Comparison of ENCODE assay signal across 15 cellular contexts in the genomic region with DNA sequence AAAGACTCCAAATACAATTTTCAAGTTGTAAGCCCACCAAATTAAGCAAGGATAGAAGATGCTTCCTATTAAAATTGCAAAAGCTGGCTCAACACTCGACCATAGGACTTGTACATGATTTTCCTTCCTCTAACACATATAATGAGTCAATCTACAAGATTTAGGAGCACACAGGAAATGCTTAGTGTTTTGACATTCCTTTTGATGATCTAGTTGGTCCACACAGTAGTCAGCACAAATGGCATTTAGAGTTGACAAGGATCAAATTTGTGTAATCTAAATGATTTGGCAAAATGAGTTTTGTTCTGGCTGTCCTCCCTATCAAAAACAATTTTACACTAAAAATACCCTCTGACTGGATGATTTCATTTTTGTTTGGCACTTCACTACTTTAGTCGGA.
A peak's percentile ranks its signal among the peaks of the same experiment; 100 is the strongest.
DNase-seq lines count a peak whose midpoint lies in the region; ATAC-seq and TF ChIP-seq lines count a peak whose summit lies in the region.
"Had no signal": no experiment of that assay in that cellular context is flagged by ENCODE, and none has a peak within 500 bp of the region (broad histone marks: within the 10 kb centered on the region; RNA-seq: fewer than 3 reads in every experiment).

No MANE protein-coding gene starts in this region.

- H3K4me1 ChIP-seq in ACC112 (ENCODE audit: control insufficient read depth, insufficient read depth, low read length, unreplicated experiment) (peaks cover 14% of the 10 kb centered on the region), GM23338 (ENCODE audit: insufficient read depth) (no peaks in the 10 kb centered on the region), ovary (ENCODE audit: insufficient read depth) (no peaks in the 10 kb centered on the region)
- H3K4me1 ChIP-seq: parathyroid adenoma, upper lobe of right lung had no signal

- H3K36me3 Mint-ChIP-seq in activated naive CD4-positive, alpha-beta T cell treated with anti-CD3 and anti-CD28 coated beads for 36 hours (ENCODE audit: low read depth), result no peaks in the 10 kb centered on the region
- H3K36me3 Mint-ChIP-seq in GM23338 (ENCODE audit: low read depth), result no peaks in the 10 kb centered on the region

- no peaks in the 10 kb centered on the region for H3K9me3 Mint-ChIP-seq in activated naive CD4-positive, alpha-beta T cell treated with anti-CD3 and anti-CD28 coated beads for 36 hours
- H3K9me3 Mint-ChIP-seq in GM23338, result no peaks in the 10 kb centered on the region

- H4K20me1 ChIP-seq in GM23338 (replicated peaks; ENCODE audit: insufficient read depth), result no peaks in the 10 kb centered on the region

- TF ChIP-seq CTCF in GM23338 (conservative IDR thresholded peaks at IDR 0.05; ENCODE audit: low read depth in 2 of 2), result no peak
- no peak for TF ChIP-seq CTCF in GM13977 (IDR thresholded peaks at IDR 0.05; ENCODE audit: extremely low read depth, insufficient read depth, missing control alignments)
- TF ChIP-seq CTCF in ovary (IDR thresholded peaks at IDR 0.05), result no peak

- intact Hi-C loops in activated naive CD4-positive, alpha-beta T cell treated with anti-CD3 and anti-CD28 coated beads for 36 hours (cut with micrococcal nuclease), result no loop called here
- intact Hi-C loops in ovary (cut with DNase I), result no loop called here

- CTCF ChIA-PET in activated naive CD4-positive, alpha-beta T cell treated with anti-CD3 and anti-CD28 coated beads for 36 hours (lab: Charles Lee), result no interaction called here

- H3K36me3 ChIP-seq in ACC112 (ENCODE audit: insufficient read depth, low read length) (peaks cover 9% of the 10 kb centered on the region), GM23338 (ENCODE audit: insufficient read depth) (no peaks in the 10 kb centered on the region), ovary (no peaks in the 10 kb centered on the region)
- H3K36me3 ChIP-seq: upper lobe of right lung had no signal

- 63 to 74% (median 73%) methylated on average over 2 of the region's 2 CpGs for WGBS in ovary, 3 donors

- H3K9me3 ChIP-seq in ovary, result no peaks in the 10 kb centered on the region
- H3K9me3 ChIP-seq: upper lobe of right lung had no signal

- H3K27ac ChIP-seq in ACC112 (ENCODE audit: low read depth, low read length) (peak overlapping the region; percentile 57), GM23338 (ENCODE audit: low read depth) (no peak overlapping the region), ovary (no peak overlapping the region)
- H3K27ac ChIP-seq: KMS-11, parathyroid adenoma, upper lobe of right lung had no signal

- DNase-seq in HPDE6-E6E7 (ENCODE audit: extremely low spot score), result peak; percentile 2
- peak; percentile 28 for DNase-seq in astrocyte of the hippocampus (ENCODE audit: low read depth, low spot score)
- peak; percentile 9 for DNase-seq in glomerular visceral epithelial cell (ENCODE audit: extremely low spot score)
- DNase-seq in activated naive CD4-positive, alpha-beta T cell treated with anti-CD3 and anti-CD28 coated beads for 36 hours, result no peak
- no peak for DNase-seq in GM23338 (ENCODE audit: low spot score)
- no peak for DNase-seq in GM13977 (ENCODE audit: low spot score)
- no peak for DNase-seq in ovary
- DNase-seq: activated T-cell treated with anti-CD3 and anti-CD28 coated beads, Interleukin-2, amount 50 U/mL, for 1 hour; NCI-H187 treated with DMSO at 0.1 percent for 48 hours; stimulated activated CD4-positive, alpha-beta T cell treated with anti-CD3 and anti-CD28 coated beads, Interleukin-1b, Interleukin-23, amount 100 ng/mL, for 48 hours; upper lobe of right lung had no signal

- H2AFZ ChIP-seq in ACC112 (ENCODE audit: low read length, unreplicated experiment) (peak overlapping the region; percentile 47), GM23338 (no peak overlapping the region)
- H2AFZ ChIP-seq: parathyroid adenoma had no signal

- H3K79me2 ChIP-seq in ACC112 (ENCODE audit: control insufficient read depth, insufficient read depth, low read length, unreplicated experiment) (no peaks in the 10 kb centered on the region), GM23338 (replicated peaks; ENCODE audit: insufficient read depth) (no peaks in the 10 kb centered on the region)
- H3K79me2 ChIP-seq: parathyroid adenoma had no signal

- H3K27me3 Mint-ChIP-seq in activated naive CD4-positive, alpha-beta T cell treated with anti-CD3 and anti-CD28 coated beads for 36 hours (ENCODE audit: low read depth), result no peaks in the 10 kb centered on the region
- H3K27me3 Mint-ChIP-seq in GM23338 (ENCODE audit: insufficient read depth, low read depth, poor library complexity), result no peaks in the 10 kb centered on the region

- H3F3A ChIP-seq in GM23338 (replicated peaks; ENCODE audit: low read depth), result no peaks in the 10 kb centered on the region

- H3K4me3 ChIP-seq in ACC112 (ENCODE audit: low read depth, low read length), result no peak overlapping the region; the same call in 1 of the 2 replicates
- no peak overlapping the region for H3K4me3 ChIP-seq in GM23338
- no peak overlapping the region for H3K4me3 ChIP-seq in ovary
- H3K4me3 ChIP-seq: lung, upper lobe of right lung had no signal

- ATAC-seq in GM23338, result no peak
- ATAC-seq: upper lobe of right lung had no signal

- H3K4me1 Mint-ChIP-seq in activated naive CD4-positive, alpha-beta T cell treated with anti-CD3 and anti-CD28 coated beads for 36 hours (ENCODE audit: low read depth), result no peaks in the 10 kb centered on the region
- peaks cover 5% of the 10 kb centered on the region; the same call in 2 of the 3 replicates for H3K4me1 Mint-ChIP-seq in GM23338

- H3K27me3 ChIP-seq in ACC112 (ENCODE audit: insufficient read depth, low read length) (no peaks in the 10 kb centered on the region), GM23338 (ENCODE audit: insufficient read depth) (no peaks in the 10 kb centered on the region), ovary (no peaks in the 10 kb centered on the region)
- H3K27me3 ChIP-seq: upper lobe of right lung had no signal

- no peak overlapping the region for H3K27ac Mint-ChIP-seq in activated naive CD4-positive, alpha-beta T cell treated with anti-CD3 and anti-CD28 coated beads for 36 hours
- no peak overlapping the region for H3K27ac Mint-ChIP-seq in GM23338

- TF ChIP-seq POLR2A in ovary (IDR thresholded peaks at IDR 0.05), result no peak

- no peak overlapping the region for H3K4me3 Mint-ChIP-seq in activated naive CD4-positive, alpha-beta T cell treated with anti-CD3 and anti-CD28 coated beads for 36 hours
- no peak overlapping the region for H3K4me3 Mint-ChIP-seq in GM23338

- in situ Hi-C loops in GM13977 (cut with MboI; ENCODE audit: low pct_unique_long_range_greater_than_20kb, low sequenced_read_pairs, unreplicated experiment), result no loop called here

- H3K9me2 ChIP-seq in GM23338 (ENCODE audit: insufficient read depth), result no peaks in the 10 kb centered on the region

- H3K4me2 ChIP-seq in GM23338, result no peak overlapping the region
- H3K4me2 ChIP-seq: KMS-11 had no signal

- no peak for TF ChIP-seq EP300 in ovary (IDR thresholded peaks at IDR 0.05)

TF ChIP-seq in GM23338, 12 proteins besides CTCF, POLR2A, EP300 and RAD21 (continues in another document):
- TF ChIP-seq EZH2phosphoT487 (IDR thresholded peaks at IDR 0.05; ENCODE audit: unreplicated experiment) (no peak), ETS1 (IDR thresholded peaks at IDR 0.05) (no peak), EZH2 (IDR thresholded peaks at IDR 0.05; ENCODE audit: low read depth, unreplicated experiment) (no peak), ZNF331 (CRISPR knock-in tag; IDR thresholded peaks at IDR 0.05; ENCODE audit: low read depth) (no peak), ZNF114 (CRISPR knock-in tag; IDR thresholded peaks at IDR 0.05) (no peak), CREB1 (CRISPR knock-in tag; IDR thresholded peaks at IDR 0.05; ENCODE audit: low read depth) (no peak), POLR2AphosphoS5 (IDR thresholded peaks at IDR 0.05; ENCODE audit: low read depth) (no peak), STAT1 (IDR thresholded peaks at IDR 0.05; ENCODE audit: unreplicated experiment) (no peak), NANOG (IDR thresholded peaks at IDR 0.05; ENCODE audit: borderline replicate concordance) (no peak), JUNB (IDR thresholded peaks at IDR 0.05; ENCODE audit: unreplicated experiment) (no peak)
- TF ChIP-seq, protein P1, sequence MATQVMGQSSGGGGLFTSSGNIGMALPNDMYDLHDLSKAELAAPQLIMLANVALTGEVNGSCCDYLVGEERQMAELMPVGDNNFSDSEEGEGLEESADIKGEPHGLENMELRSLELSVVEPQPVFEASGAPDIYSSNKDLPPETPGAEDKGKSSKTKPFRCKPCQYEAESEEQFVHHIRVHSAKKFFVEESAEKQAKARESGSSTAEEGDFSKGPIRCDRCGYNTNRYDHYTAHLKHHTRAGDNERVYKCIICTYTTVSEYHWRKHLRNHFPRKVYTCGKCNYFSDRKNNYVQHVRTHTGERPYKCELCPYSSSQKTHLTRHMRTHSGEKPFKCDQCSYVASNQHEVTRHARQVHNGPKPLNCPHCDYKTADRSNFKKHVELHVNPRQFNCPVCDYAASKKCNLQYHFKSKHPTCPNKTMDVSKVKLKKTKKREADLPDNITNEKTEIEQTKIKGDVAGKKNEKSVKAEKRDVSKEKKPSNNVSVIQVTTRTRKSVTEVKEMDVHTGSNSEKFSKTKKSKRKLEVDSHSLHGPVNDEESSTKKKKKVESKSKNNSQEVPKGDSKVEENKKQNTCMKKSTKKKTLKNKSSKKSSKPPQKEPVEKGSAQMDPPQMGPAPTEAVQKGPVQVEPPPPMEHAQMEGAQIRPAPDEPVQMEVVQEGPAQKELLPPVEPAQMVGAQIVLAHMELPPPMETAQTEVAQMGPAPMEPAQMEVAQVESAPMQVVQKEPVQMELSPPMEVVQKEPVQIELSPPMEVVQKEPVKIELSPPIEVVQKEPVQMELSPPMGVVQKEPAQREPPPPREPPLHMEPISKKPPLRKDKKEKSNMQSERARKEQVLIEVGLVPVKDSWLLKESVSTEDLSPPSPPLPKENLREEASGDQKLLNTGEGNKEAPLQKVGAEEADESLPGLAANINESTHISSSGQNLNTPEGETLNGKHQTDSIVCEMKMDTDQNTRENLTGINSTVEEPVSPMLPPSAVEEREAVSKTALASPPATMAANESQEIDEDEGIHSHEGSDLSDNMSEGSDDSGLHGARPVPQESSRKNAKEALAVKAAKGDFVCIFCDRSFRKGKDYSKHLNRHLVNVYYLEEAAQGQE (IDR thresholded peaks at IDR 0.05; ENCODE audit: unreplicated experiment), result no peak

Comparison
In these comparisons a context has a peak if more than half of its experiments do, and no peak if none do; other contexts are left out.
1. DNase-seq: peak in HPDE6-E6E7 (single experiment), astrocyte of the hippocampus (single experiment) and glomerular visceral epithelial cell (single experiment); none in activated naive CD4-positive, alpha-beta T cell treated with anti-CD3 and anti-CD28 coated beads for 36 hours (single experiment), GM23338 (single experiment), GM13977 (single experiment) and ovary (0 of 5).